ENCODE assay signal across 33 cellular contexts in genomic region chr3:149438981-149439380, GRCh38. TPM values are rescaled to one million over a fixed set of nuclear protein-coding genes. Genes with fewer than 3 reads are reported as not detected.
"Had no signal": no experiment of that assay in that cellular context is flagged by ENCODE, and none has a peak within 500 bp of the region (broad histone marks: within the 10 kb centered on the region; RNA-seq: fewer than 3 reads in every experiment).

No MANE protein-coding gene starts in this region.

- H3K4me1 ChIP-seq: testis, tibial nerve, upper lobe of right lung, uterus, vagina had no signal

- H3K36me3 ChIP-seq: stomach, suprapubic skin, thoracic aorta, thyroid gland, tibial artery, tibial nerve, transverse colon, upper lobe of left lung, upper lobe of right lung, uterus, vagina had no signal

- H3K27ac Mint-ChIP-seq: stimulated activated effector memory CD8-positive, alpha-beta T cell treated with anti-CD3 and anti-CD28 coated beads, Interleukin-12 subunit alpha, Interleukin-12 subunit beta, amount 100 ng/mL, for 72 hours; stimulated activated memory B cell treated with anti-CD40 and anti-IgM and Interleukin-4, amounts not matched to agents 10 μg/mL and 1 μg/mL and 100 μg/mL, for 72 hours; stimulated activated naive B cell treated with anti-CD40 and anti-IgM and Interleukin-4, amounts not matched to agents 10 μg/mL and 1 μg/mL and 100 μg/mL, for 72 hours; stimulated activated naive CD8-positive, alpha-beta T cell treated with anti-CD3 and anti-CD28 coated beads, Interleukin-15, amount 100 ng/mL, for 72 hours; stimulated activated naive CD8-positive, alpha-beta T cell treated with anti-CD3 and anti-CD28 coated beads, Interleukin-15, Interleukin-2, amounts not matched to agents 100 ng/mL and 50 ng/mL, for 24 hours; type B pancreatic cell had no signal

- FAIRE-seq: urothelium cell line had no signal

- H3K27me3 ChIP-seq: stomach, suprapubic skin, testis, thyroid gland, tibial artery, tibial nerve, transverse colon, upper lobe of left lung, upper lobe of right lung, uterus, vagina had no signal

- H3K9me3 ChIP-seq: stomach, suprapubic skin, testis, thoracic aorta, thyroid gland, tibial artery, transverse colon, upper lobe of left lung, upper lobe of right lung, uterus, vagina had no signal

- H3K4me3 ChIP-seq: stomach, suprapubic skin, testis, thoracic aorta, thyroid gland, tibial artery, tibial nerve, transverse colon, upper lobe of left lung, upper lobe of right lung, uterus, vagina had no signal

- H3K27ac ChIP-seq: stomach, suprapubic skin, testis, thoracic aorta, thyroid gland, tibial artery, tibial nerve, transverse colon, upper lobe of left lung, upper lobe of right lung, uterus, vagina had no signal

- DNase-seq: stimulated activated CD4-positive, alpha-beta T cell treated with anti-CD3 and anti-CD28 coated beads, Interleukin-2, amount 100 ng/mL, for 48 hours; stimulated activated CD4-positive, alpha-beta T cell treated with anti-CD3 and anti-CD28 coated beads, Interleukin-4, amount 100 ng/mL, for 1 hour; stimulated activated CD4-positive, alpha-beta T cell treated with anti-CD3 and anti-CD28 coated beads, Interleukin-4, amount 100 ng/mL, for 24 hours; stimulated activated CD4-positive, alpha-beta T cell treated with anti-CD3 and anti-CD28 coated beads, Interleukin-4, amount 100 ng/mL, for 4 hours; stimulated activated CD8-positive, alpha-beta memory T cell treated with anti-CD3 and anti-CD28 coated beads, Interleukin-4, amount 100 ng/mL, for 48 hours; stimulated activated naive B cell treated with anti-CD40 and anti-IgM and Interleukin-4, amounts not matched to agents 10 μg/mL and 1 μg/mL and 100 μg/mL, for 72 hours; stimulated activated naive CD4-positive, alpha-beta T cell; stimulated activated naive CD4-positive, alpha-beta T cell treated with Interleukin-2 at 50 U/mL for 16 hours; stimulated activated naive CD8-positive, alpha-beta T cell treated with anti-CD3 and anti-CD28 coated beads, Interleukin-15, amount 100 ng/mL, for 72 hours; stimulated activated naive CD8-positive, alpha-beta T cell treated with anti-CD3 and anti-CD28 coated beads, Interleukin-15, Interleukin-2, amounts not matched to agents 100 U/mL and 50 U/mL, for 24 hours; stomach; substantia nigra; testis; thyroid gland; tibial artery; transverse colon; trophoblast cell; upper lobe of left lung; upper lobe of right lung; uterus had no signal

- H3K36me3 Mint-ChIP-seq: stimulated activated effector memory CD8-positive, alpha-beta T cell treated with anti-CD3 and anti-CD28 coated beads, Interleukin-12 subunit alpha, Interleukin-12 subunit beta, amount 100 ng/mL, for 72 hours; stimulated activated memory B cell treated with anti-CD40 and anti-IgM and Interleukin-4, amounts not matched to agents 10 μg/mL and 1 μg/mL and 100 μg/mL, for 72 hours; stimulated activated naive B cell treated with anti-CD40 and anti-IgM and Interleukin-4, amounts not matched to agents 10 μg/mL and 1 μg/mL and 100 μg/mL, for 72 hours; type B pancreatic cell had no signal

- ATAC-seq: stimulated activated effector memory CD8-positive, alpha-beta T cell treated with anti-CD3 and anti-CD28 coated beads, Interleukin-12 subunit alpha, Interleukin-12 subunit beta, amount 100 ng/mL, for 72 hours; stimulated activated memory B cell treated with anti-CD40 and anti-IgM and Interleukin-4, amounts not matched to agents 10 μg/mL and 1 μg/mL and 100 μg/mL, for 72 hours; stimulated activated naive B cell treated with anti-CD40 and anti-IgM and Interleukin-4, amounts not matched to agents 10 μg/mL and 1 μg/mL and 100 μg/mL, for 72 hours; stimulated activated naive CD8-positive, alpha-beta T cell treated with anti-CD3 and anti-CD28 coated beads, Interleukin-15, amount 100 ng/mL, for 72 hours; stimulated activated naive CD8-positive, alpha-beta T cell treated with anti-CD3 and anti-CD28 coated beads, Interleukin-15, Interleukin-2, amounts not matched to agents 100 U/mL and 50 U/mL, for 24 hours; upper lobe of right lung had no signal

- H3K9me3 Mint-ChIP-seq: stimulated activated effector memory CD8-positive, alpha-beta T cell treated with anti-CD3 and anti-CD28 coated beads, Interleukin-12 subunit alpha, Interleukin-12 subunit beta, amount 100 ng/mL, for 72 hours; stimulated activated memory B cell treated with anti-CD40 and anti-IgM and Interleukin-4, amounts not matched to agents 10 μg/mL and 1 μg/mL and 100 μg/mL, for 72 hours; stimulated activated naive B cell treated with anti-CD40 and anti-IgM and Interleukin-4, amounts not matched to agents 10 μg/mL and 1 μg/mL and 100 μg/mL, for 72 hours; stimulated activated naive CD8-positive, alpha-beta T cell treated with anti-CD3 and anti-CD28 coated beads, Interleukin-15, amount 100 ng/mL, for 72 hours; stimulated activated naive CD8-positive, alpha-beta T cell treated with anti-CD3 and anti-CD28 coated beads, Interleukin-15, Interleukin-2, amounts not matched to agents 100 ng/mL and 50 ng/mL, for 24 hours had no signal

RNA-seq across cellular contexts. Expression of gene TM4SF4, which starts 35.5 kb away (rescaled TPM):
- total RNA-seq: subcutaneous adipose tissue, temporal lobe, thoracic aorta, tibial nerve, ureter, urinary bladder, vagina had no signal
